Comparison of ENCODE assay signal across 1 cellular context in the genomic region with DNA sequence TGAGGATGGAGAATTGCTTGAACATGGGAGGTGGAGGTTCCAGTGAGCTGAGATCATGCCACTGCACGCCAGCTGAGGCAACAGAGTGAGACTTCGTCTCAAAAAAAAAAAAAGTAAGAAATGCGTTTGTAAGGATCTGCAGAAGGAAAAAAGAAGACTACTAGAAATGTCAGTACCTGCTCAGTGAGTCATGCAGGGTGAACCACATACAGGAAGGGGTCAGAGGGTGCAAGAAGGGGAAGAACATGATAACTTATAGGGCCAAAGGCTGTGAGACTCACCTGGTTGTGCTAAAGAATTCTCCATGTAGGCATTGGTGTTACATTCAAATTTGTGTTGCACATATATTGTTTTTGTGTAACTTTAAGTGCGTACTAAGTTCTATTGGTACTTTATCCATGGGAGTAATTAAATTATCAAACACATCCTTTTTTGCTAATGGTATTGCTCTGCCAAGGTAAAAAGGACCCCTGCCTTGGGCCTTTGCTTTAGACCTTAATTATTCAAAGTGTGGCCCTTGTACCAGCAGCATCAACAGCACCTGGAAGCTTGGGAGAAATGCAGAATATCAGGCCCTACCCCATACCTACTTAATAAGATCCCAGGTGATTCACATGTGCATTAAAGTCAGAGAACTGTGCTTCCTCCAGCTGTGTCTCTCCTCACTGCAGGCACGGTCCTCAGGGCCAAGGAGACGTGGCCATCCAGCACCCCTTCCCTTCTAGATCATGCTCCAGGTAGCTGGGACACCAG.
TF ChIP-seq lines count a peak whose summit lies in the region.

No MANE protein-coding gene starts in this region.

TF ChIP-seq in IMR-90, 13 proteins besides CTCF, POLR2A, EP300 and RAD21:
- TF ChIP-seq, protein P1, sequence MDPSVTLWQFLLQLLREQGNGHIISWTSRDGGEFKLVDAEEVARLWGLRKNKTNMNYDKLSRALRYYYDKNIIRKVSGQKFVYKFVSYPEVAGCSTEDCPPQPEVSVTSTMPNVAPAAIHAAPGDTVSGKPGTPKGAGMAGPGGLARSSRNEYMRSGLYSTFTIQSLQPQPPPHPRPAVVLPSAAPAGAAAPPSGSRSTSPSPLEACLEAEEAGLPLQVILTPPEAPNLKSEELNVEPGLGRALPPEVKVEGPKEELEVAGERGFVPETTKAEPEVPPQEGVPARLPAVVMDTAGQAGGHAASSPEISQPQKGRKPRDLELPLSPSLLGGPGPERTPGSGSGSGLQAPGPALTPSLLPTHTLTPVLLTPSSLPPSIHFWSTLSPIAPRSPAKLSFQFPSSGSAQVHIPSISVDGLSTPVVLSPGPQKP (IDR thresholded peaks at IDR 0.05; ENCODE audit: borderline replicate concordance, low read depth, low read length) = no peak
- TF ChIP-seq MAZ (IDR thresholded peaks at IDR 0.05; ENCODE audit: borderline replicate concordance, low read depth, low read length) (no peak), MXI1 (IDR thresholded peaks at IDR 0.05; ENCODE audit: borderline replicate concordance, low read depth, low read length) (no peak), SMC3 (IDR thresholded peaks at IDR 0.05; ENCODE audit: low read depth, low read length) (no peak)
TF ChIP-seq in IMR-90: peak in this region for 0.
